Comparison of ENCODE assay signal across 30 cellular contexts in genomic region chr13:100339411-100339935, GRCh38.
"Had no signal": no experiment of that assay in that cellular context is flagged by ENCODE, and none has a peak within 500 bp of the region (broad histone marks: within the 10 kb centered on the region; RNA-seq: fewer than 3 reads in every experiment).

No MANE protein-coding gene starts in this region.

- DNase-seq: activated B cell treated with CpG ODN at 0.5 μM for 24 hours; activated CD4-positive, alpha-beta T cell treated with anti-CD3 and anti-CD28 coated beads for 48 hours; activated CD4-positive, alpha-beta T cell treated with anti-CD3 and anti-CD28 coated beads, Interleukin-2, amount 50 U/mL, for 1 hour; activated CD4-positive, alpha-beta T cell treated with anti-CD3 and anti-CD28 coated beads, Interleukin-2, amount 50 U/mL, for 48 hours; activated CD8-positive, alpha-beta memory T cell treated with anti-CD3 and anti-CD28 coated beads for 24 hours; activated CD8-positive, alpha-beta T cell treated with anti-CD3 and anti-CD28 coated beads for 36 hours; activated effector memory CD4-positive, alpha-beta T cell treated with Interleukin-2 at 50 U/mL for 16 hours; activated gamma-delta T cell treated with Interleukin-2 at 50 U/mL for 16 hours; activated naive CD4-positive, alpha-beta T cell treated with anti-CD3 and anti-CD28 coated beads, Interleukin-2, amount 50 U/mL, for 16 hours; activated naive CD4-positive, alpha-beta T cell treated with Interleukin-2 at 50 U/mL for 16 hours; activated T-cell treated with anti-CD3 and anti-CD28 coated beads, Interleukin-2, amount 50 U/mL, for 4 hours; amniotic stem cell; anterior cingulate cortex; body of pancreas; central memory CD4-positive, alpha-beta T cell; cerebellar nuclear complex; colonic mucosa; effector CD8-positive, alpha-beta T cell; esophagus squamous epithelium; foreskin melanocyte; head of caudate nucleus; T-cell; T1000; WERI-Rb-1 had no signal

- H3K4me3 ChIP-seq: body of pancreas, breast epithelium, cardiac muscle cell, colonic mucosa, esophagus squamous epithelium, gastroesophageal sphincter had no signal

- FAIRE-seq: astrocyte, endometrium, endothelial cell of umbilical vein had no signal
